In genomic region chr13:103517066-103517767, GRCh38 we compare ENCODE assay signal across 2 cellular contexts.
A peak's percentile ranks its signal among the peaks of the same experiment; 100 is the strongest.
TF ChIP-seq lines count a peak whose summit lies in the region.

No MANE protein-coding gene starts in this region.

TF ChIP-seq in liver, 16 proteins besides CTCF, POLR2A, EP300 and RAD21 (continued from another document):
- TF ChIP-seq REST (IDR thresholded peaks at IDR 0.05) (peak; percentile 89), NR2F2 (IDR thresholded peaks at IDR 0.05) (peak; percentile 43), SP1 (IDR thresholded peaks at IDR 0.05) (peak; percentile 96), JUND (IDR thresholded peaks at IDR 0.05) (peak; percentile 61 to 70), RXRA (IDR thresholded peaks at IDR 0.05) (peak; percentile 81 to 93), GABPA (IDR thresholded peaks at IDR 0.05 in 1 of 2, conservative IDR thresholded peaks at IDR 0.05 in 1 of 2) (peak in 1 of 2 donors; percentile 28), HNF4A (conservative IDR thresholded peaks at IDR 0.05) (peak; percentile 88 to 91), ZBTB33 (IDR thresholded peaks at IDR 0.05) (peak; percentile 87), EGR1 (IDR thresholded peaks at IDR 0.05; ENCODE audit: low read depth in 2 of 2) (peak in 1 of 2 donors; percentile 57), MAX (IDR thresholded peaks at IDR 0.05) (peak; percentile 74), FOXA2 (IDR thresholded peaks at IDR 0.05) (peak; percentile 98)

TF ChIP-seq in HepG2, 621 proteins besides CTCF, POLR2A, EP300 and RAD21 (continued from another document):
- TF ChIP-seq ZNF609 (CRISPR knock-in tag; IDR thresholded peaks at IDR 0.05; ENCODE audit: borderline replicate concordance) (no peak), ZNF557 (CRISPR knock-in tag; IDR thresholded peaks at IDR 0.05) (no peak), MLLT10 (CRISPR knock-in tag; IDR thresholded peaks at IDR 0.05) (no peak), ZSCAN22 (CRISPR knock-in tag; IDR thresholded peaks at IDR 0.05) (no peak), KLF15 (CRISPR knock-in tag; IDR thresholded peaks at IDR 0.05; ENCODE audit: borderline replicate concordance) (no peak), AHDC1 (CRISPR knock-in tag; IDR thresholded peaks at IDR 0.05; ENCODE audit: borderline replicate concordance) (no peak), ZNF768 (CRISPR knock-in tag; IDR thresholded peaks at IDR 0.05) (no peak), ZNF3 (CRISPR knock-in tag; IDR thresholded peaks at IDR 0.05) (no peak), FUBP1 (CRISPR knock-in tag; IDR thresholded peaks at IDR 0.05; ENCODE audit: borderline replicate concordance) (no peak), NPAS2 (CRISPR knock-in tag; IDR thresholded peaks at IDR 0.05; ENCODE audit: borderline replicate concordance) (no peak), MNT (IDR thresholded peaks at IDR 0.05) (no peak), SKIL (CRISPR knock-in tag; IDR thresholded peaks at IDR 0.05; ENCODE audit: borderline replicate concordance) (no peak), ZFP41 (CRISPR knock-in tag; IDR thresholded peaks at IDR 0.05; ENCODE audit: borderline replicate concordance) (no peak)
